18 cellular contexts compared by ENCODE assay signal in the genomic region with DNA sequence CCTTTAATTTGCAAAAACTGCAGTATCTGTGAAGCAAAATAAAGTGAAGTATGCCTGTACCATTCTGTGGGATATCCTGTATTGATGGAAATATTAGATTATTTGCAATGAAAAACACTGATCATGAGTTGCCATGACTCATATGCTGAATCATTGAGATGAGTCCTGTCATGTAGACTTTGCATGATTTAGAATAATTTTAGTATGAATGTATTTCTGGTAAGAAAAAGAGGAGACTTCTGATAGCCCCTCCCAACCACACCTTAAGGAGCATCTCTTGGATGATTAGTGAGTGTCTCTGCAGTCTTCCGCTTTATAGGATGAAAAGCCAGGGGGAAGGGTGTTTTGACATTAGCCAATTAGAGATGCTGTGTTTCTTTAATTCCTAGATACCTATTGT. TPM values are rescaled to one million over a fixed set of nuclear protein-coding genes. Genes with fewer than 3 reads are reported as not detected.
DNase-seq lines count a peak whose midpoint lies in the region; ATAC-seq, FAIRE-seq and TF ChIP-seq lines count a peak whose summit lies in the region.
"Had no signal": no experiment of that assay in that cellular context is flagged by ENCODE, and none has a peak within 500 bp of the region (broad histone marks: within the 10 kb centered on the region; RNA-seq: fewer than 3 reads in every experiment).

No MANE protein-coding gene starts in this region.

- H3K9me1 ChIP-seq in IMR-90 (ENCODE audit: insufficient read depth, low read length) (no peaks in the 10 kb centered on the region), endothelial cell of umbilical vein (replicated peaks; ENCODE audit: control insufficient read depth, extremely low read depth, insufficient read depth, low read length) (no peaks in the 10 kb centered on the region), keratinocyte (ENCODE audit: control insufficient read depth, extremely low read depth, insufficient read depth, low read length) (no peaks in the 10 kb centered on the region)

- no peak overlapping the region for H2BK20ac ChIP-seq in IMR-90 (ENCODE audit: low read depth, low read length)

- H2BK120ac ChIP-seq in IMR-90 (ENCODE audit: low read depth, low read length): no peak overlapping the region

- DNase-seq in SK-N-SH (no peak), IMR-90 (peak; percentile 19), endothelial cell of umbilical vein (ENCODE audit: low read depth, low spot score) (peak; percentile 14), keratinocyte (ENCODE audit: low read depth, low spot score) (peak; percentile 71), COLO829 (ENCODE audit: low spot score) (no peak), stomach (no peak)
- DNase-seq: BE2C; Caco-2; CD4-positive, CD25-positive, alpha-beta regulatory T cell; GF-D8; GOT3; KBM-7; NCI-H2029; SIG-M5 had no signal

- no peak overlapping the region for H2AK9ac ChIP-seq in IMR-90 (replicated peaks; ENCODE audit: low read depth, low read length, poor library complexity)

- no peaks in the 10 kb centered on the region for H3K79me1 ChIP-seq in IMR-90 (ENCODE audit: low read depth in 1 of 2, low read length in 2 of 2)

- TF ChIP-seq RAD21 in SK-N-SH (IDR thresholded peaks at IDR 0.05; ENCODE audit: low read length) (no peak), IMR-90 (IDR thresholded peaks at IDR 0.05; ENCODE audit: low read length) (no peak)

- no peak overlapping the region for H4K91ac ChIP-seq in IMR-90 (ENCODE audit: insufficient read depth, low read depth, low read length)

- no peak overlapping the region for H4K8ac ChIP-seq in IMR-90 (ENCODE audit: low read depth in 2 of 2, low read length in 2 of 2)

- ATAC-seq in SK-N-SH treated with all-trans-retinoic acid at 6 μM for 48 hours (no peak), IMR-90 (ENCODE audit: low read depth) (no peak), GM21515 (IDR thresholded peaks at IDR 0.05; ENCODE audit: unreplicated experiment) (no peak)

- no peak overlapping the region for H3K27ac ChIP-seq in SK-N-SH (ENCODE audit: low read depth in 2 of 2, low read length in 1 of 2)
- H3K27ac ChIP-seq in IMR-90 (ENCODE audit: insufficient read depth, low read length): no peak overlapping the region
- H3K27ac ChIP-seq in endothelial cell of umbilical vein (ENCODE audit: insufficient read depth, low read depth, low read length): no peak overlapping the region
- peak overlapping the region; percentile 62 for H3K27ac ChIP-seq in keratinocyte (ENCODE audit: control insufficient read depth, insufficient read depth, low read length)
- H3K27ac ChIP-seq in stomach: no peak overlapping the region

- no peak overlapping the region for H3K14ac ChIP-seq in IMR-90 (replicated peaks; ENCODE audit: low read depth, low read length)

- TF ChIP-seq EP300 in SK-N-SH (IDR thresholded peaks at IDR 0.05; ENCODE audit: borderline replicate concordance in 1 of 2, low read depth in 1 of 2, low read length in 1 of 2) (no peak), stomach (IDR thresholded peaks at IDR 0.05) (no peak)

- H3K23ac ChIP-seq in IMR-90 (ENCODE audit: low read depth, low read length): no peak overlapping the region

- H3K9me2 ChIP-seq in SK-N-SH: no peaks in the 10 kb centered on the region

- no peak overlapping the region for H3K4ac ChIP-seq in IMR-90 (ENCODE audit: low read depth, low read length)

- H2AK5ac ChIP-seq in IMR-90 (ENCODE audit: low read depth, low read length): no peak overlapping the region

- WGBS in SK-N-SH (ENCODE audit: low lambda C conversion rate): 79% methylated on average over 1 of the region's 1 CpG
- WGBS in IMR-90 (ENCODE audit: extremely low coverage in 2 of 2, insufficient read length in 1 of 2), 2 experiments: no CpG with 5 or more reads among the region's 1 CpG
- WGBS in stomach, 5 donors: 92 to 100% (median 96%) methylated on average over 1 of the region's 1 CpG

- no peak overlapping the region for H2BK5ac ChIP-seq in IMR-90 (ENCODE audit: low read depth, low read length, poor library complexity, severe bottlenecking)

- H3K4me1 ChIP-seq in SK-N-SH (ENCODE audit: control insufficient read depth in 1 of 2, insufficient read depth in 2 of 2, low read depth in 1 of 2, low read length in 1 of 2) (no peaks in the 10 kb centered on the region; a peak in 1 of 4 replicates), IMR-90 (ENCODE audit: control insufficient read depth, insufficient read depth, low read length) (no peaks in the 10 kb centered on the region), endothelial cell of umbilical vein (ENCODE audit: control insufficient read depth, extremely low read depth, insufficient read depth, low read length) (no peaks in the 10 kb centered on the region), keratinocyte (ENCODE audit: control insufficient read depth, extremely low read depth, insufficient read depth, low read length) (peaks cover 35% of the 10 kb centered on the region), stomach (no peaks in the 10 kb centered on the region)
- H3K4me1 ChIP-seq: BE2C, Caco-2 had no signal

- no peak overlapping the region for H4K5ac ChIP-seq in IMR-90 (ENCODE audit: low read depth, low read length)

- dilution Hi-C loops in IMR-90 (cut with HindIII; ENCODE audit: low sequenced_read_pairs, unreplicated experiment): no loop called here
- dilution Hi-C loops in endothelial cell of umbilical vein (cut with MboI; ENCODE audit: extremely low pct_ligation_motif_present, low sequenced_read_pairs): no loop called here
- dilution Hi-C loops in keratinocyte (cut with MboI; ENCODE audit: extremely low pct_ligation_motif_present, low sequenced_read_pairs): no loop called here

- H3K18ac ChIP-seq in IMR-90 (ENCODE audit: low read depth, low read length): no peak overlapping the region

- in situ Hi-C loops in IMR-90 (cut with MboI; ENCODE audit: low sequenced_read_pairs): no loop called here

- CTCF ChIA-PET in SK-N-SH (lab: Yijun Ruan, JAX): interaction anchor here (1.9 kb wide), 1 partner anchor 12 kb away, joined by 5 read pairs; no protein-coding TSS in a partner anchor
- CTCF ChIA-PET in IMR-90 (lab: Yijun Ruan, JAX): interaction anchor here (1.8 kb wide), 1 partner anchor 12 kb away, joined by 5 read pairs; no protein-coding TSS in a partner anchor
- CTCF ChIA-PET in endothelial cell of umbilical vein (lab: Charles Lee): interaction anchor here (1.8 kb wide), 1 partner anchor 13 kb away, joined by 4 read pairs; no protein-coding TSS in a partner anchor

- no peak overlapping the region for H3K4me3 ChIP-seq in SK-N-SH (ENCODE audit: low read depth in 2 of 2, low read length in 1 of 2)
- no peak overlapping the region for H3K4me3 ChIP-seq in IMR-90 (ENCODE audit: insufficient read depth, low read depth, low read length)
- H3K4me3 ChIP-seq in endothelial cell of umbilical vein (replicated peaks in 1 of 3; ENCODE audit: insufficient read depth in 1 of 3, low read depth in 1 of 3, low read length in 3 of 3): no peak overlapping the region
- no peak overlapping the region for H3K4me3 ChIP-seq in keratinocyte (ENCODE audit: control insufficient read depth in 2 of 3, extremely low read depth in 1 of 3, insufficient read depth in 2 of 3, low read depth in 1 of 3, low read length in 3 of 3)
- no peak overlapping the region for H3K4me3 ChIP-seq in stomach

- H3F3A ChIP-seq in SK-N-SH (replicated peaks; ENCODE audit: insufficient read depth): no peaks in the 10 kb centered on the region

- H2AFZ ChIP-seq in SK-N-SH (ENCODE audit: low read depth): no peak overlapping the region
- no peak overlapping the region for H2AFZ ChIP-seq in IMR-90 (replicated peaks; ENCODE audit: low read length, poor library complexity)
- H2AFZ ChIP-seq in endothelial cell of umbilical vein (ENCODE audit: low read depth, low read length): no peak overlapping the region
- H2AFZ ChIP-seq in keratinocyte (ENCODE audit: control insufficient read depth, low read length): no peak overlapping the region

- H3K9me3 ChIP-seq in SK-N-SH (no peaks in the 10 kb centered on the region), IMR-90 (ENCODE audit: control insufficient read depth, insufficient read depth, low read length) (no peaks in the 10 kb centered on the region), endothelial cell of umbilical vein (replicated peaks; ENCODE audit: control insufficient read depth, insufficient read depth, low read length) (no peaks in the 10 kb centered on the region), keratinocyte (ENCODE audit: control insufficient read depth, low read depth, low read length) (no peaks in the 10 kb centered on the region), stomach (no peaks in the 10 kb centered on the region)
- H3K9me3 ChIP-seq: BE2C, Caco-2 had no signal

- no peaks in the 10 kb centered on the region for H3K79me2 ChIP-seq in SK-N-SH (ENCODE audit: insufficient read depth)
- no peaks in the 10 kb centered on the region for H3K79me2 ChIP-seq in endothelial cell of umbilical vein (ENCODE audit: control insufficient read depth, insufficient read depth, low read length)
- H3K79me2 ChIP-seq in keratinocyte (ENCODE audit: control insufficient read depth, insufficient read depth, low read length): no peaks in the 10 kb centered on the region

- no peak overlapping the region for H2BK15ac ChIP-seq in IMR-90 (ENCODE audit: low read depth, low read length)

- TF ChIP-seq CTCF in SK-N-SH (IDR thresholded peaks at IDR 0.05): no peak
- TF ChIP-seq CTCF in IMR-90 (conservative IDR thresholded peaks at IDR 0.05; ENCODE audit: low read depth, low read length): no peak
- TF ChIP-seq CTCF in endothelial cell of umbilical vein (IDR thresholded peaks at IDR 0.05; ENCODE audit: extremely low read depth in 1 of 2, insufficient read depth in 1 of 2, low read depth in 1 of 2, low read length in 2 of 2): no peak
- no peak for TF ChIP-seq CTCF in keratinocyte (optimal IDR thresholded peaks at IDR 0.05 in 1 of 3, IDR thresholded peaks at IDR 0.05 in 1 of 3, conservative IDR thresholded peaks at IDR 0.05 in 1 of 3; ENCODE audit: extremely low read depth in 1 of 3, insufficient read depth in 2 of 3, low read length in 3 of 3)
- TF ChIP-seq CTCF in stomach (IDR thresholded peaks at IDR 0.05): no peak

- intact Hi-C loops in IMR-90 (cut with micrococcal nuclease) (no loop called here), endothelial cell of umbilical vein (cut with micrococcal nuclease) (no loop called here), stomach (cut with DNase I; ENCODE audit: low total_unique reads) (no loop called here)

- no peak overlapping the region for H3K9ac ChIP-seq in SK-N-SH
- H3K9ac ChIP-seq in IMR-90 (ENCODE audit: low read depth, low read length): no peak overlapping the region
- H3K9ac ChIP-seq in endothelial cell of umbilical vein (replicated peaks; ENCODE audit: extremely low read depth, insufficient read depth, low read length): no peak overlapping the region
- no peak overlapping the region for H3K9ac ChIP-seq in keratinocyte (ENCODE audit: control insufficient read depth, extremely low read depth, insufficient read depth, low read length)

- no TSS peak for BruUV-seq in IMR-90 (replicated peaks; lab: Mats Ljungman, UMichigan)
- BruUV-seq in endothelial cell of umbilical vein (replicated peaks; lab: Mats Ljungman, UMichigan): no TSS peak

- POLR2A ChIA-PET in SK-N-SH (lab: Yijun Ruan, JAX) (no interaction called here), IMR-90 (lab: Charles Lee; ENCODE audit: unreplicated experiment) (no interaction called here), endothelial cell of umbilical vein (lab: Charles Lee) (no interaction called here)

- H4K20me1 ChIP-seq in SK-N-SH (ENCODE audit: insufficient read depth) (no peaks in the 10 kb centered on the region), IMR-90 (ENCODE audit: insufficient read depth, low read length) (no peaks in the 10 kb centered on the region), endothelial cell of umbilical vein (replicated peaks; ENCODE audit: control insufficient read depth, extremely low read depth, insufficient read depth, low read length) (no peaks in the 10 kb centered on the region), keratinocyte (ENCODE audit: control insufficient read depth, extremely low read depth, insufficient read depth, low read length) (no peaks in the 10 kb centered on the region)

- TF ChIP-seq POLR2A in IMR-90 (IDR thresholded peaks at IDR 0.05; ENCODE audit: low read depth, low read length) (no peak), endothelial cell of umbilical vein (IDR thresholded peaks at IDR 0.05; ENCODE audit: low read depth, low read length) (no peak), stomach (IDR thresholded peaks at IDR 0.05) (no peak)

- no peaks in the 10 kb centered on the region for H3K36me3 ChIP-seq in SK-N-SH (replicated peaks in 1 of 2; ENCODE audit: control insufficient read depth in 1 of 2, insufficient read depth in 2 of 2, low read length in 1 of 2)
- H3K36me3 ChIP-seq in IMR-90 (ENCODE audit: control insufficient read depth, insufficient read depth, low read length): no peaks in the 10 kb centered on the region
- H3K36me3 ChIP-seq in endothelial cell of umbilical vein (ENCODE audit: control insufficient read depth in 2 of 2, extremely low read depth in 1 of 2, insufficient read depth in 2 of 2, low read length in 2 of 2): no peaks in the 10 kb centered on the region
- H3K36me3 ChIP-seq in keratinocyte (ENCODE audit: control insufficient read depth in 2 of 2, extremely low read depth in 1 of 2, insufficient read depth in 2 of 2, low read length in 2 of 2): no peaks in the 10 kb centered on the region
- H3K36me3 ChIP-seq in stomach: no peaks in the 10 kb centered on the region
- H3K36me3 ChIP-seq: BE2C had no signal

- no peak overlapping the region for H3K56ac ChIP-seq in IMR-90 (ENCODE audit: extremely low read depth, insufficient read depth, low read length)

- FAIRE-seq in endothelial cell of umbilical vein (lab: Jason Lieb, UNC): no peak
- FAIRE-seq in keratinocyte (lab: Jason Lieb, UNC): peak; percentile 69

- H3K27me3 ChIP-seq in SK-N-SH (ENCODE audit: insufficient read depth): no peaks in the 10 kb centered on the region
- H3K27me3 ChIP-seq in IMR-90 (ENCODE audit: control insufficient read depth, insufficient read depth, low read length): no peaks in the 10 kb centered on the region
- no peaks in the 10 kb centered on the region for H3K27me3 ChIP-seq in endothelial cell of umbilical vein (ENCODE audit: control insufficient read depth in 2 of 2, insufficient read depth in 2 of 2, low read length in 2 of 2)
- no peaks in the 10 kb centered on the region for H3K27me3 ChIP-seq in keratinocyte (ENCODE audit: control insufficient read depth, extremely low read depth, insufficient read depth, low read length)
- no peaks in the 10 kb centered on the region for H3K27me3 ChIP-seq in stomach
- H3K27me3 ChIP-seq: BE2C had no signal

- no peak overlapping the region for H3K4me2 ChIP-seq in SK-N-SH
- H3K4me2 ChIP-seq in IMR-90 (ENCODE audit: low read depth, low read length): no peak overlapping the region
- H3K4me2 ChIP-seq in endothelial cell of umbilical vein (ENCODE audit: insufficient read depth, low read length): no peak overlapping the region
- no peak overlapping the region for H3K4me2 ChIP-seq in keratinocyte (ENCODE audit: control insufficient read depth, extremely low read depth, insufficient read depth, low read depth, low read length)

RNA-seq across cellular contexts. Expression of a gene that starts 55.2 kb away (rescaled TPM):
- polyA plus RNA-seq in SK-N-SH (2012; rRNA removed) (5.9 and 6.3 TPM in 2 replicates), IMR-90 (2012; rRNA removed) (3.4 and 6.3 TPM in 2 replicates), endothelial cell of umbilical vein (57.7 and 84.6 TPM in 2 replicates), keratinocyte (36.9 to 222 TPM (median 117 TPM) in 3 replicates), stomach (1 to 10 TPM in 2 of 3 donors, under 1 TPM in 1; 0.65 to 4.6 (median 1.8) TPM)
- polyA plus RNA-seq in SK-N-SH (2012; cell fraction: cytosol; rRNA removed): 4.1 and 5.8 TPM in 2 replicates
- polyA plus RNA-seq in SK-N-SH (2012; cell fraction: nucleus; rRNA removed): 12.8 and 17.6 TPM in 2 replicates
- total RNA-seq in IMR-90 (2012; rRNA removed) (4.8 and 6.9 TPM in 2 replicates), endothelial cell of umbilical vein (21.6 and 24.1 TPM in 2 replicates), stomach (10 to 100 TPM in 3 of 5 donors, 1 to 10 TPM in 1, not detected in 1; 3.5 to 46.9 (median 22.9) TPM)
- 3.8 and 13.3 TPM in 2 replicates for polyA plus RNA-seq in IMR-90 (2012; cell fraction: cytosol; rRNA removed)
- 24.8 and 38.9 TPM in 2 replicates for polyA plus RNA-seq in IMR-90 (2012; cell fraction: nucleus; rRNA removed; ENCODE audit: low replicate concordance)
- 24.6 and 35.3 TPM in 2 replicates for polyA plus RNA-seq in endothelial cell of umbilical vein (2011; cell fraction: cytosol; rRNA removed)
- 188 and 191 TPM in 2 replicates for polyA plus RNA-seq in endothelial cell of umbilical vein (2011; cell fraction: nucleus; rRNA removed)
- polyA plus RNA-seq in endothelial cell of umbilical vein (2012): 50.8 and 80.0 TPM in 2 replicates
- polyA minus RNA-seq in endothelial cell of umbilical vein (123 and 125 TPM in 2 replicates), keratinocyte (34.1 to 277 TPM (median 173 TPM) in 3 replicates)
- polyA minus RNA-seq in endothelial cell of umbilical vein (2011; cell fraction: cytosol; rRNA and poly(A)+ RNA removed): 57.8 TPM
- 190 and 242 TPM in 2 replicates for polyA minus RNA-seq in endothelial cell of umbilical vein (2011; cell fraction: nucleus; rRNA and poly(A)+ RNA removed)
- polyA plus RNA-seq in keratinocyte (2011; ENCODE audit: low read depth): 14.7 TPM
- polyA plus RNA-seq in keratinocyte (2011; cell fraction: cytosol; rRNA removed): 32.7 and 53.3 TPM in 2 replicates
- 344 and 399 TPM in 2 replicates for polyA plus RNA-seq in keratinocyte (2011; cell fraction: nucleus; rRNA removed)
- 19.7 and 36.8 TPM in 2 replicates for polyA plus RNA-seq in keratinocyte (2012; ENCODE audit: low replicate concordance)
- polyA minus RNA-seq in keratinocyte (2011; cell fraction: cytosol; rRNA and poly(A)+ RNA removed): 101 TPM
- polyA minus RNA-seq in keratinocyte (2011; cell fraction: nucleus; rRNA and poly(A)+ RNA removed): 337 and 687 TPM in 2 replicates
- total RNA-seq: A172, OCI-LY7 had no signal

Comparison
In these comparisons a context has a peak if more than half of its experiments do, and no peak if none do; other contexts are left out.
1. DNase-seq: peak in IMR-90 (single experiment), endothelial cell of umbilical vein (single experiment) and keratinocyte (single experiment); none in SK-N-SH (single experiment), COLO829 (single experiment) and stomach (single experiment).